ENCODE assay signal across 18 cellular contexts in genomic region chr10:23370106-23370505, GRCh38. TPM values are rescaled to one million over a fixed set of nuclear protein-coding genes. Genes with fewer than 3 reads are reported as not detected.
DNase-seq lines count a peak whose midpoint lies in the region; FAIRE-seq and TF ChIP-seq lines count a peak whose summit lies in the region.
"Had no signal": no experiment of that assay in that cellular context is flagged by ENCODE, and none has a peak within 500 bp of the region (broad histone marks: within the 10 kb centered on the region; RNA-seq: fewer than 3 reads in every experiment).

No MANE protein-coding gene starts in this region.

- H3K27me3 Mint-ChIP-seq in neural crest cell (ENCODE audit: low read depth), result no peaks in the 10 kb centered on the region
- H3K27me3 Mint-ChIP-seq: activated CD8-positive, alpha-beta memory T cell treated with anti-CD3 and anti-CD28 coated beads, Interleukin-2, amount 10 ng/mL, durations not matched to agents 7 days and 5 days; naive thymus-derived CD8-positive, alpha-beta T cell had no signal

- peaks cover 5% of the 10 kb centered on the region for H3K4me1 Mint-ChIP-seq in neural crest cell

- H3K36me3 Mint-ChIP-seq in neural crest cell (ENCODE audit: low read depth), result no peaks in the 10 kb centered on the region

- TF ChIP-seq CTCF in bronchial epithelial cell (IDR thresholded peaks at IDR 0.05; ENCODE audit: insufficient read depth, low read length, severe bottlenecking), result no peak
- TF ChIP-seq CTCF in neural crest cell (conservative IDR thresholded peaks at IDR 0.05), result no peak

- H3K9me3 Mint-ChIP-seq in neural crest cell, result no peaks in the 10 kb centered on the region

- H3K27ac Mint-ChIP-seq in neural crest cell (ENCODE audit: unreplicated experiment), result peak overlapping the region; percentile 29

- no peak overlapping the region for H3K4me3 ChIP-seq in bronchial epithelial cell (ENCODE audit: low read depth, low read length)

- H3K36me3 ChIP-seq in bronchial epithelial cell (ENCODE audit: control insufficient read depth, insufficient read depth, low read length), result no peaks in the 10 kb centered on the region

- FAIRE-seq in HTR-8/SVneo (lab: Jason Lieb, UNC), result no peak
- FAIRE-seq in bronchial epithelial cell (lab: Jason Lieb, UNC), result no peak
- FAIRE-seq: TTC549 had no signal

- DNase-seq in EL (peak; percentile 40), HTR-8/SVneo (ENCODE audit: insufficient read length, low spot score) (peak; percentile 21), bronchial epithelial cell (ENCODE audit: low read depth) (peak; percentile 60), neural crest cell (ENCODE audit: low read depth, low spot score) (no peak), NCI-H748 treated with DMSO at 0.1 percent for 48 hours (lab: John Stamatoyannopoulos, UW) (no peak), NCI-H2171 (lab: John Stamatoyannopoulos, UW) (no peak)
- no peak for DNase-seq in stimulated activated CD4-positive, alpha-beta T cell treated with anti-CD3 and anti-CD28 coated beads, Interleukin-4, amount 100 ng/mL, for 4 hours
- DNase-seq: activated CD8-positive, alpha-beta memory T cell treated with anti-CD3 and anti-CD28 coated beads, Interleukin-2, amount 10 ng/mL, durations not matched to agents 7 days and 5 days; amygdala; Calu3; foreskin fibroblast; naive thymus-derived CD8-positive, alpha-beta T cell; NCI-H1436; NCI-H526; SHP77 had no signal

- no peaks in the 10 kb centered on the region for H3K27me3 ChIP-seq in bronchial epithelial cell (ENCODE audit: control insufficient read depth, insufficient read depth, low read length)

- no peak overlapping the region for H3K4me3 Mint-ChIP-seq in neural crest cell
- H3K4me3 Mint-ChIP-seq: activated CD8-positive, alpha-beta memory T cell treated with anti-CD3 and anti-CD28 coated beads, Interleukin-2, amount 10 ng/mL, durations not matched to agents 7 days and 5 days had no signal

RNA-seq across cellular contexts. Expression of gene C10orf67, which starts 25.5 kb away (rescaled TPM):
- total RNA-seq in bronchial epithelial cell (0.26 TPM in 1 of 2 replicates, not detected in the other), neural crest cell (0.18 and 0.33 TPM in 2 replicates)
- total RNA-seq: kidney epithelial cell, subcutaneous adipose tissue had no signal

Comparison
In these comparisons a context has a peak if more than half of its experiments do, and no peak if none do; other contexts are left out.
1. DNase-seq: peak in EL (single experiment), HTR-8/SVneo (single experiment) and bronchial epithelial cell (single experiment); none in neural crest cell (single experiment), NCI-H748 treated with DMSO at 0.1 percent for 48 hours (single experiment), NCI-H2171 (single experiment) and stimulated activated CD4-positive, alpha-beta T cell treated with anti-CD3 and anti-CD28 coated beads, Interleukin-4, amount 100 ng/mL, for 4 hours (0 of 2).